In the genomic region with DNA sequence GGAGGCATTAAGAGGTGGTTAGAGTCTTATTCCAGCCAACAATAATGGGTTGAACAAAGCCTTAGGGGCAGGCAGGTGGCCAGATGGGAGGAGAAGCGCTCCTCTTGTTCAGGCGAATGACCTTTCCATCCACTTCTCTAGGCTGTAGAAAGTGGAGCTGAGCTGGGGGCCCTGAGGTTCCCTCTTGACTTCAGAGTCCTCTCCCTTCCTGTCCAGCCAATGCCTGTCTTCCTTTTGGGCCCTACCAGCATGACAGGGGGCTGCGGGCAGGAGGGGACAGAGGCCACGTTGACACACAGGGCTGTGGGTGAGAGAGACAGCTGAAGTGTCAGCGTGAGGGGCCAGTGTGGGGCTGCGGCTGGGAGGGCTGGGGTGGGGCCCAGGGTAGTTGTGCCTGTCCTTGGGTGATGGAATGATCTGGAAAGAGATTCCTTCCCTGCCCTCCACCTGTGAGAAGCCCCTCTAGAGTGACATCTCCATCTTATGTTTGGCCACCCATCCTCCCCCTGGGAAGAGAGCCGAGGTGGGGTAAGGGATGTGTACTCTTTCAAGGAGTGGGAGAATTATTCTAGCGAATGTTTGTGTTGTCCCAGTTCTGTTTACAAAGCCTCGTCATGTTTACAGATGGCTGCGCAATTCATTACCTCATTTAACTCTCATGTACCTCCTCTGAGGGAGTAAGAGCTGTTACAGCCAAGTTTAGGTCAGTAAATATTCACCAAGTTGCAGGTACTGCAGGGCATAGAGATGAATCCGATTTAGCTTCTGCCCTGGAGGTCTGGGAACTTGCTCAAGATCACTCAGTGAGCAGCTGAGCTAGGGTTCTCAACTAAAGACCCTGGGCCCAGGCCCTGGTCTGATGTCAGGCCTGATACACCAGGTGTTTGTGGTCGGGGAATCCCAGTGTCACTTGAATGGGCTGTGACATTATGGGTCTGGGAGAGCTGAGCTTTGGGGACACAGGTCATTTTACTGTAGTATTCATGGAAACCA, we compare ENCODE assay signal across 1 cellular context.
TF ChIP-seq lines count a peak whose summit lies in the region.

No MANE protein-coding gene starts in this region.

TF ChIP-seq in HepG2, 621 proteins besides CTCF, POLR2A, EP300 and RAD21 (continued from another document and continues in another):
- TF ChIP-seq, protein P1, sequence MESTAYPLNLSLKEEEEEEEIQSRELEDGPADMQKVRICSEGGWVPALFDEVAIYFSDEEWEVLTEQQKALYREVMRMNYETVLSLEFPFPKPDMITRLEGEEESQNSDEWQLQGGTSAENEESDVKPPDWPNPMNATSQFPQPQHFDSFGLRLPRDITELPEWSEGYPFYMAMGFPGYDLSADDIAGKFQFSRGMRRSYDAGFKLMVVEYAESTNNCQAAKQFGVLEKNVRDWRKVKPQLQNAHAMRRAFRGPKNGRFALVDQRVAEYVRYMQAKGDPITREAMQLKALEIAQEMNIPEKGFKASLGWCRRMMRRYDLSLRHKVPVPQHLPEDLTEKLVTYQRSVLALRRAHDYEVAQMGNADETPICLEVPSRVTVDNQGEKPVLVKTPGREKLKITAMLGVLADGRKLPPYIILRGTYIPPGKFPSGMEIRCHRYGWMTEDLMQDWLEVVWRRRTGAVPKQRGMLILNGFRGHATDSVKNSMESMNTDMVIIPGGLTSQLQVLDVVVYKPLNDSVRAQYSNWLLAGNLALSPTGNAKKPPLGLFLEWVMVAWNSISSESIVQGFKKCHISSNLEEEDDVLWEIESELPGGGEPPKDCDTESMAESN (CRISPR knock-in tag; conservative IDR thresholded peaks at IDR 0.05) = peak; percentile 80; the same call in 1 of the 2 replicates
- TF ChIP-seq ZNF138 (CRISPR knock-in tag; IDR thresholded peaks at IDR 0.05; ENCODE audit: low read depth) (no peak), ZNF331 (CRISPR knock-in tag; IDR thresholded peaks at IDR 0.05) (peak; percentile 40; the same call in 1 of the 2 replicates), SMAD1 (CRISPR knock-in tag; IDR thresholded peaks at IDR 0.05; ENCODE audit: borderline replicate concordance, low read depth) (no peak), ZNF674 (CRISPR knock-in tag; IDR thresholded peaks at IDR 0.05; ENCODE audit: low read depth) (no peak), ZNF333 (CRISPR knock-in tag; IDR thresholded peaks at IDR 0.05; ENCODE audit: borderline replicate concordance) (no peak), SKI (IDR thresholded peaks at IDR 0.05; ENCODE audit: partially characterized antibody) (peak; percentile 30), KLF11 (CRISPR knock-in tag; IDR thresholded peaks at IDR 0.05) (no peak), IKZF1 (IDR thresholded peaks at IDR 0.05) (no peak), NFE2 (CRISPR knock-in tag; IDR thresholded peaks at IDR 0.05) (no peak), GABPB1 (CRISPR knock-in tag; IDR thresholded peaks at IDR 0.05) (peak; percentile 66), CCDC6 (CRISPR knock-in tag; IDR thresholded peaks at IDR 0.05) (peak; percentile 23; the same call in 1 of the 2 replicates), YEATS4 (CRISPR knock-in tag; IDR thresholded peaks at IDR 0.05; ENCODE audit: borderline replicate concordance) (peak; percentile 59; the same call in 1 of the 2 replicates), ZC3H13 (CRISPR knock-in tag; IDR thresholded peaks at IDR 0.05) (no peak), PITX1 (CRISPR knock-in tag; IDR thresholded peaks at IDR 0.05) (peak; percentile 82), SMAD9 (CRISPR knock-in tag; IDR thresholded peaks at IDR 0.05) (no peak), ZFAT (CRISPR knock-in tag; conservative IDR thresholded peaks at IDR 0.05) (no peak), CEBPG (CRISPR knock-in tag; IDR thresholded peaks at IDR 0.05) (peak; percentile 70), ZNF34 (CRISPR knock-in tag; IDR thresholded peaks at IDR 0.05; ENCODE audit: borderline replicate concordance) (peak; percentile 88; the same call in 1 of the 2 replicates), ZSCAN29 (CRISPR knock-in tag; conservative IDR thresholded peaks at IDR 0.05) (peak; percentile 88), SIX4 (CRISPR knock-in tag; IDR thresholded peaks at IDR 0.05) (no peak), ZIK1 (CRISPR knock-in tag; IDR thresholded peaks at IDR 0.05; ENCODE audit: borderline replicate concordance, low read depth) (peak; percentile 70; the same call in 1 of the 2 replicates), ZFP41 (CRISPR knock-in tag; IDR thresholded peaks at IDR 0.05; ENCODE audit: borderline replicate concordance) (no peak), ZNF510 (CRISPR knock-in tag; IDR thresholded peaks at IDR 0.05; ENCODE audit: low read depth) (no peak; the same call in 1 of the 2 replicates), ZNF121 (CRISPR knock-in tag; IDR thresholded peaks at IDR 0.05) (no peak), PHF8 (CRISPR knock-in tag; IDR thresholded peaks at IDR 0.05) (0 out of 2 replicates have a peak, but pooled peaks have one; percentile 13), ZNF607 (CRISPR knock-in tag; IDR thresholded peaks at IDR 0.05; ENCODE audit: borderline replicate concordance) (peak; percentile 86; the same call in 1 of the 2 replicates), FOXA3 (CRISPR knock-in tag; IDR thresholded peaks at IDR 0.05) (peak; percentile 96), SMC3 (IDR thresholded peaks at IDR 0.05; ENCODE audit: low read length) (peak; percentile 12; the same call in 1 of the 2 replicates), ZBTB3 (CRISPR knock-in tag; IDR thresholded peaks at IDR 0.05; ENCODE audit: borderline replicate concordance, low read depth) (peak; percentile 81), MED1 (CRISPR knock-in tag; IDR thresholded peaks at IDR 0.05) (peak; percentile 62), EHMT2 (IDR thresholded peaks at IDR 0.05; ENCODE audit: borderline replicate concordance, low read depth, low read length) (no peak), ZBTB7A (CRISPR knock-in tag; IDR thresholded peaks at IDR 0.05) (peak; percentile 89), MAFG (CRISPR knock-in tag; IDR thresholded peaks at IDR 0.05) (no peak), ZNF614 (CRISPR knock-in tag; IDR thresholded peaks at IDR 0.05; ENCODE audit: borderline replicate concordance) (peak; percentile 30; the same call in 1 of the 2 replicates), KLF16 (CRISPR knock-in tag; IDR thresholded peaks at IDR 0.05) (peak in 1 of 2 experiments; percentile 56; a peak in 2 of 4 replicates)
- TF ChIP-seq, protein P2, sequence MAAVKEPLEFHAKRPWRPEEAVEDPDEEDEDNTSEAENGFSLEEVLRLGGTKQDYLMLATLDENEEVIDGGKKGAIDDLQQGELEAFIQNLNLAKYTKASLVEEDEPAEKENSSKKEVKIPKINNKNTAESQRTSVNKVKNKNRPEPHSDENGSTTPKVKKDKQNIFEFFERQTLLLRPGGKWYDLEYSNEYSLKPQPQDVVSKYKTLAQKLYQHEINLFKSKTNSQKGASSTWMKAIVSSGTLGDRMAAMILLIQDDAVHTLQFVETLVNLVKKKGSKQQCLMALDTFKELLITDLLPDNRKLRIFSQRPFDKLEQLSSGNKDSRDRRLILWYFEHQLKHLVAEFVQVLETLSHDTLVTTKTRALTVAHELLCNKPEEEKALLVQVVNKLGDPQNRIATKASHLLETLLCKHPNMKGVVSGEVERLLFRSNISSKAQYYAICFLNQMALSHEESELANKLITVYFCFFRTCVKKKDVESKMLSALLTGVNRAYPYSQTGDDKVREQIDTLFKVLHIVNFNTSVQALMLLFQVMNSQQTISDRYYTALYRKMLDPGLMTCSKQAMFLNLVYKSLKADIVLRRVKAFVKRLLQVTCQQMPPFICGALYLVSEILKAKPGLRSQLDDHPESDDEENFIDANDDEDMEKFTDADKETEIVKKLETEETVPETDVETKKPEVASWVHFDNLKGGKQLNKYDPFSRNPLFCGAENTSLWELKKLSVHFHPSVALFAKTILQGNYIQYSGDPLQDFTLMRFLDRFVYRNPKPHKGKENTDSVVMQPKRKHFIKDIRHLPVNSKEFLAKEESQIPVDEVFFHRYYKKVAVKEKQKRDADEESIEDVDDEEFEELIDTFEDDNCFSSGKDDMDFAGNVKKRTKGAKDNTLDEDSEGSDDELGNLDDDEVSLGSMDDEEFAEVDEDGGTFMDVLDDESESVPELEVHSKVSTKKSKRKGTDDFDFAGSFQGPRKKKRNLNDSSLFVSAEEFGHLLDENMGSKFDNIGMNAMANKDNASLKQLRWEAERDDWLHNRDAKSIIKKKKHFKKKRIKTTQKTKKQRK (IDR thresholded peaks at IDR 0.05; ENCODE audit: low read length) = no peak
- TF ChIP-seq, protein P3, sequence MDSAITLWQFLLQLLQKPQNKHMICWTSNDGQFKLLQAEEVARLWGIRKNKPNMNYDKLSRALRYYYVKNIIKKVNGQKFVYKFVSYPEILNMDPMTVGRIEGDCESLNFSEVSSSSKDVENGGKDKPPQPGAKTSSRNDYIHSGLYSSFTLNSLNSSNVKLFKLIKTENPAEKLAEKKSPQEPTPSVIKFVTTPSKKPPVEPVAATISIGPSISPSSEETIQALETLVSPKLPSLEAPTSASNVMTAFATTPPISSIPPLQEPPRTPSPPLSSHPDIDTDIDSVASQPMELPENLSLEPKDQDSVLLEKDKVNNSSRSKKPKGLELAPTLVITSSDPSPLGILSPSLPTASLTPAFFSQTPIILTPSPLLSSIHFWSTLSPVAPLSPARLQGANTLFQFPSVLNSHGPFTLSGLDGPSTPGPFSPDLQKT (CRISPR knock-in tag; IDR thresholded peaks at IDR 0.05; ENCODE audit: borderline replicate concordance) = no peak
- TF ChIP-seq, protein P4, sequence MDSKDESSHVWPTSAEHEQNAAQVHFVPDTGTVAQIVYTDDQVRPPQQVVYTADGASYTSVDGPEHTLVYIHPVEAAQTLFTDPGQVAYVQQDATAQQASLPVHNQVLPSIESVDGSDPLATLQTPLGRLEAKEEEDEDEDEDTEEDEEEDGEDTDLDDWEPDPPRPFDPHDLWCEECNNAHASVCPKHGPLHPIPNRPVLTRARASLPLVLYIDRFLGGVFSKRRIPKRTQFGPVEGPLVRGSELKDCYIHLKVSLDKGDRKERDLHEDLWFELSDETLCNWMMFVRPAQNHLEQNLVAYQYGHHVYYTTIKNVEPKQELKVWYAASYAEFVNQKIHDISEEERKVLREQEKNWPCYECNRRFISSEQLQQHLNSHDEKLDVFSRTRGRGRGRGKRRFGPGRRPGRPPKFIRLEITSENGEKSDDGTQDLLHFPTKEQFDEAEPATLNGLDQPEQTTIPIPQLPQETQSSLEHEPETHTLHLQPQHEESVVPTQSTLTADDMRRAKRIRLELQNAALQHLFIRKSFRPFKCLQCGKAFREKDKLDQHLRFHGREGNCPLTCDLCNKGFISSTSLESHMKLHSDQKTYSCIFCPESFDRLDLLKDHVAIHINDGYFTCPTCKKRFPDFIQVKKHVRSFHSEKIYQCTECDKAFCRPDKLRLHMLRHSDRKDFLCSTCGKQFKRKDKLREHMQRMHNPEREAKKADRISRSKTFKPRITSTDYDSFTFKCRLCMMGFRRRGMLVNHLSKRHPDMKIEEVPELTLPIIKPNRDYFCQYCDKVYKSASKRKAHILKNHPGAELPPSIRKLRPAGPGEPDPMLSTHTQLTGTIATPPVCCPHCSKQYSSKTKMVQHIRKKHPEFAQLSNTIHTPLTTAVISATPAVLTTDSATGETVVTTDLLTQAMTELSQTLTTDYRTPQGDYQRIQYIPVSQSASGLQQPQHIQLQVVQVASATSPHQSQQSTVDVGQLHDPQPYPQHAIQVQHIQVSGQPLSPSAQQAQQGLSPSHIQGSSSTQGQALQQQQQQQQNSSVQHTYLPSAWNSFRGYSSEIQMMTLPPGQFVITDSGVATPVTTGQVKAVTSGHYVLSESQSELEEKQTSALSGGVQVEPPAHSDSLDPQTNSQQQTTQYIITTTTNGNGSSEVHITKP (CRISPR knock-in tag; IDR thresholded peaks at IDR 0.05; ENCODE audit: low read depth) = peak; percentile 96
- TF ChIP-seq, protein P5, sequence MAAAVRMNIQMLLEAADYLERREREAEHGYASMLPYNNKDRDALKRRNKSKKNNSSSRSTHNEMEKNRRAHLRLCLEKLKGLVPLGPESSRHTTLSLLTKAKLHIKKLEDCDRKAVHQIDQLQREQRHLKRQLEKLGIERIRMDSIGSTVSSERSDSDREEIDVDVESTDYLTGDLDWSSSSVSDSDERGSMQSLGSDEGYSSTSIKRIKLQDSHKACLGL (CRISPR knock-in tag; IDR thresholded peaks at IDR 0.05) = no peak
- TF ChIP-seq, protein P6, sequence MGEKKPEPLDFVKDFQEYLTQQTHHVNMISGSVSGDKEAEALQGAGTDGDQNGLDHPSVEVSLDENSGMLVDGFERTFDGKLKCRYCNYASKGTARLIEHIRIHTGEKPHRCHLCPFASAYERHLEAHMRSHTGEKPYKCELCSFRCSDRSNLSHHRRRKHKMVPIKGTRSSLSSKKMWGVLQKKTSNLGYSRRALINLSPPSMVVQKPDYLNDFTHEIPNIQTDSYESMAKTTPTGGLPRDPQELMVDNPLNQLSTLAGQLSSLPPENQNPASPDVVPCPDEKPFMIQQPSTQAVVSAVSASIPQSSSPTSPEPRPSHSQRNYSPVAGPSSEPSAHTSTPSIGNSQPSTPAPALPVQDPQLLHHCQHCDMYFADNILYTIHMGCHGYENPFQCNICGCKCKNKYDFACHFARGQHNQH (CRISPR knock-in tag; IDR thresholded peaks at IDR 0.05) = peak; percentile 41; the same call in 1 of the 2 replicates
- TF ChIP-seq, protein P7, sequence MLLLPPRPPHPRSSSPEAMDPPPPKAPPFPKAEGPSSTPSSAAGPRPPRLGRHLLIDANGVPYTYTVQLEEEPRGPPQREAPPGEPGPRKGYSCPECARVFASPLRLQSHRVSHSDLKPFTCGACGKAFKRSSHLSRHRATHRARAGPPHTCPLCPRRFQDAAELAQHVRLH (CRISPR knock-in tag; IDR thresholded peaks at IDR 0.05; ENCODE audit: borderline replicate concordance, low read depth) = no peak
- TF ChIP-seq, protein P8, sequence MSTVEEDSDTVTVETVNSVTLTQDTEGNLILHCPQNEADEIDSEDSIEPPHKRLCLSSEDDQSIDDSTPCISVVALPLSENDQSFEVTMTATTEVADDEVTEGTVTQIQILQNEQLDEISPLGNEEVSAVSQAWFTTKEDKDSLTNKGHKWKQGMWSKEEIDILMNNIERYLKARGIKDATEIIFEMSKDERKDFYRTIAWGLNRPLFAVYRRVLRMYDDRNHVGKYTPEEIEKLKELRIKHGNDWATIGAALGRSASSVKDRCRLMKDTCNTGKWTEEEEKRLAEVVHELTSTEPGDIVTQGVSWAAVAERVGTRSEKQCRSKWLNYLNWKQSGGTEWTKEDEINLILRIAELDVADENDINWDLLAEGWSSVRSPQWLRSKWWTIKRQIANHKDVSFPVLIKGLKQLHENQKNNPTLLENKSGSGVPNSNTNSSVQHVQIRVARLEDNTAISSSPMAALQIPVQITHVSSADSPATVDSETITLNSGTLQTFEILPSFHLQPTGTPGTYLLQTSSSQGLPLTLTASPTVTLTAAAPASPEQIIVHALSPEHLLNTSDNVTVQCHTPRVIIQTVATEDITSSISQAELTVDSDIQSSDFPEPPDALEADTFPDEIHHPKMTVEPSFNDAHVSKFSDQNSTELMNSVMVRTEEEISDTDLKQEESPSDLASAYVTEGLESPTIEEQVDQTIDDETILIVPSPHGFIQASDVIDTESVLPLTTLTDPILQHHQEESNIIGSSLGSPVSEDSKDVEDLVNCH (CRISPR knock-in tag; IDR thresholded peaks at IDR 0.05) = peak; percentile 84; the same call in 1 of the 2 replicates
- TF ChIP-seq, protein P9, sequence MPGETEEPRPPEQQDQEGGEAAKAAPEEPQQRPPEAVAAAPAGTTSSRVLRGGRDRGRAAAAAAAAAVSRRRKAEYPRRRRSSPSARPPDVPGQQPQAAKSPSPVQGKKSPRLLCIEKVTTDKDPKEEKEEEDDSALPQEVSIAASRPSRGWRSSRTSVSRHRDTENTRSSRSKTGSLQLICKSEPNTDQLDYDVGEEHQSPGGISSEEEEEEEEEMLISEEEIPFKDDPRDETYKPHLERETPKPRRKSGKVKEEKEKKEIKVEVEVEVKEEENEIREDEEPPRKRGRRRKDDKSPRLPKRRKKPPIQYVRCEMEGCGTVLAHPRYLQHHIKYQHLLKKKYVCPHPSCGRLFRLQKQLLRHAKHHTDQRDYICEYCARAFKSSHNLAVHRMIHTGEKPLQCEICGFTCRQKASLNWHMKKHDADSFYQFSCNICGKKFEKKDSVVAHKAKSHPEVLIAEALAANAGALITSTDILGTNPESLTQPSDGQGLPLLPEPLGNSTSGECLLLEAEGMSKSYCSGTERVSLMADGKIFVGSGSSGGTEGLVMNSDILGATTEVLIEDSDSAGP (CRISPR knock-in tag; IDR thresholded peaks at IDR 0.05; ENCODE audit: borderline replicate concordance) = peak; percentile 62; the same call in 1 of the 2 replicates
